ENCODE assay signal across 1 cellular context in genomic region chr9:133356391-133357091, GRCh38.
A peak's percentile ranks its signal among the peaks of the same experiment; 100 is the strongest.
TF ChIP-seq lines count a peak whose summit lies in the region.

Gene SURF1, minus strand, starts transcription at chr9:133356487. Its CDS starts 34 bp downstream, at chr9:133356453.
Gene SURF2, plus strand, starts transcription at chr9:133356550. Its CDS starts 43 bp downstream, at chr9:133356593.

TF ChIP-seq in SK-N-SH, 30 proteins besides CTCF, POLR2A, EP300 and RAD21 (continued from another document):
- TF ChIP-seq USF1 (IDR thresholded peaks at IDR 0.05; ENCODE audit: borderline replicate concordance, low read depth) (peak; percentile 34; the same call in 1 of the 2 replicates), IRF3 (IDR thresholded peaks at IDR 0.05; ENCODE audit: low read depth, low read length) (no peak), SIN3A (IDR thresholded peaks at IDR 0.05; ENCODE audit: borderline replicate concordance, low read depth, low read length) (peak; percentile 81), MXI1 (IDR thresholded peaks at IDR 0.05; ENCODE audit: low read depth, low read length) (peak; percentile 77), USF2 (IDR thresholded peaks at IDR 0.05; ENCODE audit: borderline replicate concordance, low read depth, low read length) (no peak), POLR2AphosphoS5 (IDR thresholded peaks at IDR 0.05; ENCODE audit: low read depth, low read length) (peak; percentile 83), RXRA (IDR thresholded peaks at IDR 0.05; ENCODE audit: borderline replicate concordance, low read depth) (no peak), SMC3 (IDR thresholded peaks at IDR 0.05; ENCODE audit: low read depth, low read length) (no peak), NFIC (IDR thresholded peaks at IDR 0.05; ENCODE audit: borderline replicate concordance) (no peak), MAX (IDR thresholded peaks at IDR 0.05; ENCODE audit: low read depth) (peak; percentile 43; the same call in 1 of the 2 replicates), TCF12 (IDR thresholded peaks at IDR 0.05) (no peak), CHD2 (IDR thresholded peaks at IDR 0.05; ENCODE audit: low read length, partially characterized antibody) (peak; percentile 76), YY1 (IDR thresholded peaks at IDR 0.05; ENCODE audit: low read depth) (peak; percentile 86)
TF ChIP-seq in SK-N-SH: peak in this region for 10.
